In the genomic region with DNA sequence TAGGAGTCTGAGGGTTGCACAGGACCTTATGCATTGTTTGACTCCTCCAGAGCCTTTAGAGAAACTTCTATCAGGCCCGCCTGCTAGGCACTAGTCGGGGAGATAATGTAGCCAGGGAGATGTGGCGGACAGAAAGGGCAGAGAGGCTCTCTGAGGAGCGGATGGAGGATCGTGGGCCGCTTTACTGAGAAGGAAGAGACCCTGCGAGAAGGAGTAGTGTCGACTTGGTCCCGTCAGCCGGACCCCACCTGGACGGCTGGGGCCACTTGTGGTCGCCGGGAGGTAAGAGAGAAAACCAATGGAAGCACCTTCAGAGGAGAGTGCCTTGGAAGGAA, we compare ENCODE assay signal across 8 cellular contexts. TPM values are rescaled to one million over a fixed set of nuclear protein-coding genes. Genes with fewer than 3 reads are reported as not detected.
DNase-seq lines count a peak whose midpoint lies in the region; ATAC-seq and TF ChIP-seq lines count a peak whose summit lies in the region.

No MANE protein-coding gene starts in this region.

- DNase-seq in putamen (ENCODE audit: low spot score), result no peak
- DNase-seq in posterior vena cava (ENCODE audit: low spot score), result no peak
- DNase-seq in SIG-M5 treated with dmso at 0.1 percent for 504 hours (lab: John Stamatoyannopoulos, UW; ENCODE audit: unreplicated experiment), result no peak

- peak overlapping the region; percentile 95 to 99 (median 97) for H3K9ac ChIP-seq in skeletal muscle tissue (ENCODE audit: low read depth in 1 of 3, low read length in 3 of 3)

- peaks cover 0 to 27% of the 10 kb centered on the region in 2 donors for H3K36me3 ChIP-seq in gastroesophageal sphincter
- peaks cover 15 to 21% (median 20%) of the 10 kb centered on the region in 3 donors for H3K36me3 ChIP-seq in skeletal muscle tissue (ENCODE audit: control insufficient read depth in 3 of 3, insufficient read depth in 3 of 3, low read length in 3 of 3)

- intact Hi-C loops in posterior vena cava (cut with DNase I), result no loop called here

- H3K4me3 ChIP-seq in GM12875 (ENCODE audit: low read depth, low read length), result peak overlapping the region; percentile 92
- peak overlapping the region; percentile 45 to 57 for H3K4me3 ChIP-seq in gastroesophageal sphincter
- peak overlapping the region; percentile 78 to 100 (median 97) for H3K4me3 ChIP-seq in skeletal muscle tissue (ENCODE audit: low read length in 3 of 3)

- no peak for TF ChIP-seq EP300 in gastroesophageal sphincter (IDR thresholded peaks at IDR 0.05)

- H3K9me3 ChIP-seq in gastroesophageal sphincter (no peaks in the 10 kb centered on the region), skeletal muscle tissue (ENCODE audit: control insufficient read depth in 3 of 3, low read length in 3 of 3) (no peaks in the 10 kb centered on the region)

- H3K4me1 ChIP-seq in gastroesophageal sphincter, result peaks cover 0 to 54% (median 26%) of the 10 kb centered on the region in 3 donors
- peaks cover 48 to 68% (median 48%) of the 10 kb centered on the region in 3 donors for H3K4me1 ChIP-seq in skeletal muscle tissue (ENCODE audit: control insufficient read depth in 3 of 3, insufficient read depth in 3 of 3, low read length in 3 of 3)

- 0 to 1% methylated on average over 11 to 13 of the region's 13 CpGs for WGBS in gastroesophageal sphincter (ENCODE audit: low coverage in 1 of 2), 2 donors

- no peak for TF ChIP-seq POLR2A in gastroesophageal sphincter (IDR thresholded peaks at IDR 0.05)

- ATAC-seq in HG02588 (IDR thresholded peaks at IDR 0.05; ENCODE audit: unreplicated experiment) (peak; percentile 23), SK-N-SH treated with all-trans-retinoic acid at 6 μM for 48 hours (peak; percentile 57; the same call in 2 of the 3 replicates), gastroesophageal sphincter (no peak)

- TF ChIP-seq CTCF in GM12875 (IDR thresholded peaks at IDR 0.05; ENCODE audit: borderline replicate concordance, insufficient read depth, low read depth, low read length) (no peak), gastroesophageal sphincter (IDR thresholded peaks at IDR 0.05) (no peak)

- H3K27me3 ChIP-seq in gastroesophageal sphincter (no peaks in the 10 kb centered on the region), skeletal muscle tissue (ENCODE audit: control insufficient read depth in 3 of 3, insufficient read depth in 3 of 3, low read length in 3 of 3) (no peaks in the 10 kb centered on the region)

- H3K27ac ChIP-seq in gastroesophageal sphincter, result peak overlapping the region in 3 of 4 donors; percentile 82 to 87 (median 87)
- H3K27ac ChIP-seq in skeletal muscle tissue (ENCODE audit: low read depth, low read length), result peak overlapping the region; percentile 94

TF ChIP-seq in SK-N-SH treated with all-trans-retinoic acid at 6 μM for 48 hours, 23 proteins besides CTCF, POLR2A, EP300 and RAD21:
- no peak for TF ChIP-seq RARB (CRISPR knock-in tag; IDR thresholded peaks at IDR 0.05)
- TF ChIP-seq TCF4 (CRISPR knock-in tag; IDR thresholded peaks at IDR 0.05; ENCODE audit: borderline replicate concordance), result no peak
- no peak for TF ChIP-seq BACH2 (CRISPR knock-in tag; IDR thresholded peaks at IDR 0.05; ENCODE audit: borderline replicate concordance)
- TF ChIP-seq ARNTL (CRISPR knock-in tag; IDR thresholded peaks at IDR 0.05; ENCODE audit: borderline replicate concordance, low read depth), result no peak
- TF ChIP-seq ZFP30 (CRISPR knock-in tag; IDR thresholded peaks at IDR 0.05), result no peak
- no peak for TF ChIP-seq OSR1 (CRISPR knock-in tag; IDR thresholded peaks at IDR 0.05)
- no peak for TF ChIP-seq CREB5 (CRISPR knock-in tag; IDR thresholded peaks at IDR 0.05; ENCODE audit: low read depth)
- TF ChIP-seq ZNF8 (CRISPR knock-in tag; IDR thresholded peaks at IDR 0.05), result no peak
- no peak for TF ChIP-seq ZNF70 (CRISPR knock-in tag; IDR thresholded peaks at IDR 0.05)
- TF ChIP-seq TOX (CRISPR knock-in tag; IDR thresholded peaks at IDR 0.05; ENCODE audit: borderline replicate concordance), result no peak
- TF ChIP-seq, protein P1, sequence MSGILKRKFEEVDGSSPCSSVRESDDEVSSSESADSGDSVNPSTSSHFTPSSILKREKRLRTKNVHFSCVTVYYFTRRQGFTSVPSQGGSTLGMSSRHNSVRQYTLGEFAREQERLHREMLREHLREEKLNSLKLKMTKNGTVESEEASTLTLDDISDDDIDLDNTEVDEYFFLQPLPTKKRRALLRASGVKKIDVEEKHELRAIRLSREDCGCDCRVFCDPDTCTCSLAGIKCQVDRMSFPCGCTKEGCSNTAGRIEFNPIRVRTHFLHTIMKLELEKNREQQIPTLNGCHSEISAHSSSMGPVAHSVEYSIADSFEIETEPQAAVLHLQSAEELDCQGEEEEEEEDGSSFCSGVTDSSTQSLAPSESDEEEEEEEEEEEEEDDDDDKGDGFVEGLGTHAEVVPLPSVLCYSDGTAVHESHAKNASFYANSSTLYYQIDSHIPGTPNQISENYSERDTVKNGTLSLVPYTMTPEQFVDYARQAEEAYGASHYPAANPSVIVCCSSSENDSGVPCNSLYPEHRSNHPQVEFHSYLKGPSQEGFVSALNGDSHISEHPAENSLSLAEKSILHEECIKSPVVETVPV (CRISPR knock-in tag; IDR thresholded peaks at IDR 0.05), result no peak
- no peak for TF ChIP-seq POU6F1 (CRISPR knock-in tag; IDR thresholded peaks at IDR 0.05; ENCODE audit: borderline replicate concordance, low read depth)
- TF ChIP-seq ZC3H10 (CRISPR knock-in tag; IDR thresholded peaks at IDR 0.05), result no peak
- no peak for TF ChIP-seq ISL1 (CRISPR knock-in tag; IDR thresholded peaks at IDR 0.05)
- TF ChIP-seq ESRRG (CRISPR knock-in tag; IDR thresholded peaks at IDR 0.05), result no peak
- TF ChIP-seq PPARA (CRISPR knock-in tag; IDR thresholded peaks at IDR 0.05; ENCODE audit: borderline replicate concordance), result no peak
- TF ChIP-seq TSHZ2 (CRISPR knock-in tag; IDR thresholded peaks at IDR 0.05), result no peak
- no peak for TF ChIP-seq ZFP3 (CRISPR knock-in tag; IDR thresholded peaks at IDR 0.05)
- TF ChIP-seq SNAI2 (CRISPR knock-in tag; IDR thresholded peaks at IDR 0.05), result no peak
- no peak for TF ChIP-seq ZNF565 (CRISPR knock-in tag; conservative IDR thresholded peaks at IDR 0.05; ENCODE audit: low read depth)

RNA-seq across cellular contexts. Expression of gene MCRS1, which starts 0.5 kb away (rescaled TPM):
- 10 to 100 TPM; 35.3 to 62.5 (median 51.1) TPM for total RNA-seq in gastroesophageal sphincter
- total RNA-seq in skeletal muscle tissue, result 33.9 TPM
- 10 to 100 TPM; 37.3 to 38.1 TPM for total RNA-seq in posterior vena cava

RNA-seq across cellular contexts. Expression of gene KCNH3, which starts 29.6 kb away (rescaled TPM):
- under 1 TPM in 3 of 4 donors, not detected in 1; 0.13 to 0.69 (median 0.31) TPM for total RNA-seq in gastroesophageal sphincter
- total RNA-seq in skeletal muscle tissue, result 0.52 TPM
- total RNA-seq in posterior vena cava, result under 1 TPM; 0.10 to 0.28 TPM

RNA-seq across cellular contexts. Expression of gene FAM186B, which starts 37.0 kb away (rescaled TPM):
- total RNA-seq in gastroesophageal sphincter (under 1 TPM in 2 of 4 donors, not detected in 2; 0.31 to 0.69 TPM), skeletal muscle tissue (not detected), posterior vena cava (under 1 TPM in 1 of 2 donors, not detected in 1; 0.14 TPM)

RNA-seq across cellular contexts. Expression of gene PRPF40B, which starts 55.0 kb away (rescaled TPM):
- 10 to 100 TPM; 14.6 to 24.0 (median 18.3) TPM for total RNA-seq in gastroesophageal sphincter
- total RNA-seq in skeletal muscle tissue, result 7.3 TPM
- total RNA-seq in posterior vena cava, result 10 to 100 TPM; 16.2 to 20.7 TPM
